In the genomic region with DNA sequence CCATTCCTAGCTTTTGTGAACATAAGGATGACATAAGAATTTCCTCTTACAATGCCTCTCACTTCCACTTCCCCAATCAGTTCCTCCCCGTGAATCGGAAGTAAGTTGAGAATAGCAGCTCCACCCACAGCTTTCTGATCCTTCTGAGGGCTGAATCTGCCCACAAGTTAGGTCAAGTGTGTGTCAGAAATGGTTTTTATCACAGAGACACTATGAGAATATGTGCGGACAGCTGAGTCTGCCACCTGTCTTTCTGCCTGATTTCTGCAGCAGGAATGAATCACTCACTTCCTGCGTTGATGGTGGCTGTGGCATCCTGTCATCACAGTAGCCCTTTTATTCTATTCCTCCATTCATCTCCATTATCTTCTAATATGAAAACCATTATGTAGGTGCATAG, we compare ENCODE assay signal across 1 cellular context.
TF ChIP-seq lines count a peak whose summit lies in the region.

No MANE protein-coding gene starts in this region.

TF ChIP-seq in WTC11, 78 proteins besides CTCF, POLR2A, EP300 and RAD21 (continued from another document):
- no peak for TF ChIP-seq ZBTB43 (CRISPR knock-in tag; IDR thresholded peaks at IDR 0.05)
